In genomic region chr19:11833541-11833940, GRCh38 we compare ENCODE assay signal across 22 cellular contexts. TPM values are rescaled to one million over a fixed set of nuclear protein-coding genes. Genes with fewer than 3 reads are reported as not detected.
DNase-seq lines count a peak whose midpoint lies in the region; ATAC-seq and TF ChIP-seq lines count a peak whose summit lies in the region.
"Had no signal": no experiment of that assay in that cellular context is flagged by ENCODE, and none has a peak within 500 bp of the region (broad histone marks: within the 10 kb centered on the region; RNA-seq: fewer than 3 reads in every experiment).

No MANE protein-coding gene starts in this region.

- H3K4me3 ChIP-seq in coronary artery (peak overlapping the region; percentile 0), subcutaneous abdominal adipose tissue (ENCODE audit: low read depth in 1 of 5, low read length in 5 of 5) (peak overlapping the region; percentile 26 to 56 (median 40)), colonic mucosa (no peak overlapping the region)
- H3K4me3 ChIP-seq: MG63, SJCRH30 had no signal

- H3K27me3 ChIP-seq in subcutaneous abdominal adipose tissue (ENCODE audit: control insufficient read depth in 5 of 5, insufficient read depth in 4 of 5, low read length in 5 of 5), result peaks cover 0 to 2% (median 0%) of the 10 kb centered on the region in 5 donors
- no peaks in the 10 kb centered on the region for H3K27me3 ChIP-seq in colonic mucosa
- H3K27me3 ChIP-seq: MG63, SJCRH30 had no signal

- H3K9me3 ChIP-seq in subcutaneous abdominal adipose tissue (ENCODE audit: control insufficient read depth in 5 of 5, low read length in 5 of 5) (peaks cover 17 to 59% (median 30%) of the 10 kb centered on the region in 5 donors), colonic mucosa (peaks cover 8% of the 10 kb centered on the region)

- no peak for TF ChIP-seq CTCF in coronary artery (IDR thresholded peaks at IDR 0.05)
- TF ChIP-seq CTCF in colonic mucosa (IDR thresholded peaks at IDR 0.05), result no peak

- peak; percentile 43 for DNase-seq in OCI-M1 (lab: John Stamatoyannopoulos, UW)
- no peak for DNase-seq in coronary artery (ENCODE audit: low spot score)
- no peak for DNase-seq in colonic mucosa
- DNase-seq: C1 segment of cervical spinal cord; CD8-positive, alpha-beta memory T cell; DMS153; DND-41; KG1; MG63; NCI-H1105 treated with DMSO at 0.1 percent for 48 hours; NCI-H146; NCI-H1930; NCI-H446; NCI-H524 treated with DMSO at 0.1 percent for 48 hours; NCI-H774; PC-3; SJCRH30 had no signal

- H3K27ac ChIP-seq in coronary artery (no peak overlapping the region), subcutaneous abdominal adipose tissue (ENCODE audit: low read depth, low read length) (no peak overlapping the region), colonic mucosa (no peak overlapping the region)
- H3K27ac ChIP-seq: SJCRH30 had no signal

- no peak for ATAC-seq in GM18861 (IDR thresholded peaks at IDR 0.05; ENCODE audit: unreplicated experiment)
- ATAC-seq: PC-3, Right ventricle myocardium inferior, SK-N-SH treated with all-trans-retinoic acid at 6 μM for 48 hours had no signal

- H3K36me3 ChIP-seq in subcutaneous abdominal adipose tissue (ENCODE audit: control insufficient read depth in 5 of 5, insufficient read depth in 5 of 5, low read length in 5 of 5) (peaks cover 21 to 40% (median 34%) of the 10 kb centered on the region in 5 donors), colonic mucosa (peaks cover 27% of the 10 kb centered on the region)

- H3K4me1 ChIP-seq in subcutaneous abdominal adipose tissue (ENCODE audit: control insufficient read depth in 5 of 5, insufficient read depth in 5 of 5, low read length in 5 of 5), result peaks cover 0 to 6% (median 0%) of the 10 kb centered on the region in 5 donors
- no peaks in the 10 kb centered on the region for H3K4me1 ChIP-seq in colonic mucosa
- H3K4me1 ChIP-seq: SJCRH30 had no signal

- intact Hi-C loops in colonic mucosa (cut with DNase I), result no loop called here

- H3K9ac ChIP-seq in subcutaneous abdominal adipose tissue (ENCODE audit: low read length in 5 of 5) (no peak overlapping the region), colonic mucosa (ENCODE audit: low read depth in 2 of 2, low read length in 2 of 2) (no peak overlapping the region)

RNA-seq across cellular contexts. Expression of gene ZNF439, which starts 15.0 kb away (rescaled TPM):
- total RNA-seq in colonic mucosa, result 1 to 10 TPM; 7.6 to 8.8 TPM
- total RNA-seq: HT1080 had no signal

RNA-seq across cellular contexts. Expression of gene ZNF440, which starts 19.5 kb away (rescaled TPM):
- total RNA-seq in colonic mucosa, result 10 to 100 TPM; 31.4 to 32.2 TPM

RNA-seq across cellular contexts. Expression of gene ZNF491, which starts 35.2 kb away (rescaled TPM):
- 1 to 10 TPM; 1.9 TPM for total RNA-seq in colonic mucosa

RNA-seq across cellular contexts. Expression of gene ZNF69, which starts 54.0 kb away (rescaled TPM):
- 10 to 100 TPM; 17.6 to 22.6 TPM for total RNA-seq in colonic mucosa
- total RNA-seq: HT1080 had no signal
